In the genomic region with DNA sequence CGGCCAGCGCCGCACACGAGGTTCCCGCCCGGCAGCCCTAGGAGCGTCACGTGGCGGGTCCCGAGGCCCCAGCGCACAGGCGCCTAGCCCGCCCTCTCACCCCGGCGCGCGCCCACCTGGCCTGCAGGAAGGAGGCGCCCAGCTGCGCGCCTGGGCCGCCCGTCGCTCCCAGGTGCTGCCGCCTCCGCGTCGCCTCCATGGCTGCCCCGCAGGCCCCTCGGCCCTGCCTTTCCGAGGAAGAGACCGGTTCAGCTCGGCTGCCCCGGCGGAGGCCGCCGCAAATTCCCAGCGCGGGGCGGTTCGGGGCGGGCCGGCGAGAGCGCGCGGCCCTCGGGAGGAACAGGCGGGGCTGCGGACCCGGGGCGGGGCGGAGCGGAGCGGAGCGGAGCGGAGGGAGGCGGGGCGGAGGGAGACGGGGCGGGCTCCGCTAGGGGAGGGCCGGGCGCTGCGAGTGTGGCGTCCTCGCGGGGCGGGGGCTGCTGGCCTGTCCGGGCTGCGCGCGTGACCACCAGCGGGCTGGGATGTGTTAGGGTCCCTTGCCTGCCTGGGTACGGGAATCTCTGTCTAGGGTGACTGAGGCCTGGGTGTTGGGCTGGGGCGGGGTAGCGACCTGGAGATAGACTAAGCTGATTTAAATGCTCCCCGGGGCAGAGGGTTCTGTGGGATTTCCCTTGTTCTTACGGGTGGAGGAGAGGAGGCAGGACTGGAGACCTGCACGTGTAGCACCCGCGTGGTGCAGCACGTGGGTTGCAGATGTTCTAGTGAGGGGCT, we compare ENCODE assay signal across 1 cellular context.
TF ChIP-seq lines count a peak whose summit lies in the region.

A gene (minus strand): TSS at position 343 of the 771 bp plus-strand sequence. CDS start 144 bp downstream, at position 199.

TF ChIP-seq in GM12878, 131 proteins besides CTCF, POLR2A, EP300 and RAD21 (continued from another document and continues in another):
- TF ChIP-seq CREB1 (IDR thresholded peaks at IDR 0.05; ENCODE audit: low read depth) (no peak), IRF4 (IDR thresholded peaks at IDR 0.05; ENCODE audit: low read depth, low read length) (no peak), KDM1A (IDR thresholded peaks at IDR 0.05; ENCODE audit: borderline replicate concordance) (no peak), NFXL1 (IDR thresholded peaks at IDR 0.05; ENCODE audit: borderline replicate concordance) (peak; percentile 83; the same call in 1 of the 2 replicates), ATF7 (IDR thresholded peaks at IDR 0.05; ENCODE audit: low read depth) (peak; percentile 50), GATAD2B (conservative IDR thresholded peaks at IDR 0.05; ENCODE audit: low read depth) (peak; percentile 95), LARP7 (IDR thresholded peaks at IDR 0.05) (peak; percentile 98), SMAD5 (IDR thresholded peaks at IDR 0.05; ENCODE audit: low read depth) (no peak), TARDBP (IDR thresholded peaks at IDR 0.05; ENCODE audit: borderline replicate concordance) (no peak), STAT1 (conservative IDR thresholded peaks at IDR 0.05) (no peak), WRNIP1 (IDR thresholded peaks at IDR 0.05; ENCODE audit: borderline replicate concordance, low read depth, low read length) (no peak), ASH2L (IDR thresholded peaks at IDR 0.05; ENCODE audit: borderline replicate concordance, low read depth) (no peak), SIN3A (IDR thresholded peaks at IDR 0.05; ENCODE audit: low read depth, low read length) (peak; percentile 77), EED (IDR thresholded peaks at IDR 0.05; ENCODE audit: low read depth) (no peak), FOS (IDR thresholded peaks at IDR 0.05; ENCODE audit: borderline replicate concordance, extremely low read depth, insufficient read length) (peak; percentile 30), NFYA (IDR thresholded peaks at IDR 0.05; ENCODE audit: borderline replicate concordance, low read depth, low read length) (no peak), SIX5 (IDR thresholded peaks at IDR 0.05; ENCODE audit: low read depth, low read length, severe bottlenecking) (no peak), SMC3 (IDR thresholded peaks at IDR 0.05; ENCODE audit: borderline replicate concordance, low read length) (no peak), CBFB (IDR thresholded peaks at IDR 0.05; ENCODE audit: low read depth) (no peak), MYC (IDR thresholded peaks at IDR 0.05; ENCODE audit: insufficient read depth, insufficient read length, insufficient replicate concordance, low read length, severe bottlenecking) (peak; percentile 92), SRF (IDR thresholded peaks at IDR 0.05; ENCODE audit: low read depth in 2 of 2, low read length in 2 of 2) (no peak), ZNF384 (IDR thresholded peaks at IDR 0.05; ENCODE audit: borderline replicate concordance, low read depth, low read length) (no peak), MYB (IDR thresholded peaks at IDR 0.05; ENCODE audit: borderline replicate concordance, low read depth, low read length) (no peak), ZNF24 (IDR thresholded peaks at IDR 0.05) (peak; percentile 56; the same call in 1 of the 2 replicates)
- TF ChIP-seq, protein P1, sequence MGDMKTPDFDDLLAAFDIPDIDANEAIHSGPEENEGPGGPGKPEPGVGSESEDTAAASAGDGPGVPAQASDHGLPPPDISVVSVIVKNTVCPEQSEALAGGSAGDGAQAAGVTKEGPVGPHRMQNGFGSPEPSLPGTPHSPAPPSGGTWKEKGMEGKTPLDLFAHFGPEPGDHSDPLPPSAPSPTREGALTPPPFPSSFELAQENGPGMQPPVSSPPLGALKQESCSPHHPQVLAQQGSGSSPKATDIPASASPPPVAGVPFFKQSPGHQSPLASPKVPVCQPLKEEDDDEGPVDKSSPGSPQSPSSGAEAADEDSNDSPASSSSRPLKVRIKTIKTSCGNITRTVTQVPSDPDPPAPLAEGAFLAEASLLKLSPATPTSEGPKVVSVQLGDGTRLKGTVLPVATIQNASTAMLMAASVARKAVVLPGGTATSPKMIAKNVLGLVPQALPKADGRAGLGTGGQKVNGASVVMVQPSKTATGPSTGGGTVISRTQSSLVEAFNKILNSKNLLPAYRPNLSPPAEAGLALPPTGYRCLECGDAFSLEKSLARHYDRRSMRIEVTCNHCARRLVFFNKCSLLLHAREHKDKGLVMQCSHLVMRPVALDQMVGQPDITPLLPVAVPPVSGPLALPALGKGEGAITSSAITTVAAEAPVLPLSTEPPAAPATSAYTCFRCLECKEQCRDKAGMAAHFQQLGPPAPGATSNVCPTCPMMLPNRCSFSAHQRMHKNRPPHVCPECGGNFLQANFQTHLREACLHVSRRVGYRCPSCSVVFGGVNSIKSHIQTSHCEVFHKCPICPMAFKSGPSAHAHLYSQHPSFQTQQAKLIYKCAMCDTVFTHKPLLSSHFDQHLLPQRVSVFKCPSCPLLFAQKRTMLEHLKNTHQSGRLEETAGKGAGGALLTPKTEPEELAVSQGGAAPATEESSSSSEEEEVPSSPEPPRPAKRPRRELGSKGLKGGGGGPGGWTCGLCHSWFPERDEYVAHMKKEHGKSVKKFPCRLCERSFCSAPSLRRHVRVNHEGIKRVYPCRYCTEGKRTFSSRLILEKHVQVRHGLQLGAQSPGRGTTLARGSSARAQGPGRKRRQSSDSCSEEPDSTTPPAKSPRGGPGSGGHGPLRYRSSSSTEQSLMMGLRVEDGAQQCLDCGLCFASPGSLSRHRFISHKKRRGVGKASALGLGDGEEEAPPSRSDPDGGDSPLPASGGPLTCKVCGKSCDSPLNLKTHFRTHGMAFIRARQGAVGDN (IDR thresholded peaks at IDR 0.05): peak; percentile 92
- TF ChIP-seq, protein P2, sequence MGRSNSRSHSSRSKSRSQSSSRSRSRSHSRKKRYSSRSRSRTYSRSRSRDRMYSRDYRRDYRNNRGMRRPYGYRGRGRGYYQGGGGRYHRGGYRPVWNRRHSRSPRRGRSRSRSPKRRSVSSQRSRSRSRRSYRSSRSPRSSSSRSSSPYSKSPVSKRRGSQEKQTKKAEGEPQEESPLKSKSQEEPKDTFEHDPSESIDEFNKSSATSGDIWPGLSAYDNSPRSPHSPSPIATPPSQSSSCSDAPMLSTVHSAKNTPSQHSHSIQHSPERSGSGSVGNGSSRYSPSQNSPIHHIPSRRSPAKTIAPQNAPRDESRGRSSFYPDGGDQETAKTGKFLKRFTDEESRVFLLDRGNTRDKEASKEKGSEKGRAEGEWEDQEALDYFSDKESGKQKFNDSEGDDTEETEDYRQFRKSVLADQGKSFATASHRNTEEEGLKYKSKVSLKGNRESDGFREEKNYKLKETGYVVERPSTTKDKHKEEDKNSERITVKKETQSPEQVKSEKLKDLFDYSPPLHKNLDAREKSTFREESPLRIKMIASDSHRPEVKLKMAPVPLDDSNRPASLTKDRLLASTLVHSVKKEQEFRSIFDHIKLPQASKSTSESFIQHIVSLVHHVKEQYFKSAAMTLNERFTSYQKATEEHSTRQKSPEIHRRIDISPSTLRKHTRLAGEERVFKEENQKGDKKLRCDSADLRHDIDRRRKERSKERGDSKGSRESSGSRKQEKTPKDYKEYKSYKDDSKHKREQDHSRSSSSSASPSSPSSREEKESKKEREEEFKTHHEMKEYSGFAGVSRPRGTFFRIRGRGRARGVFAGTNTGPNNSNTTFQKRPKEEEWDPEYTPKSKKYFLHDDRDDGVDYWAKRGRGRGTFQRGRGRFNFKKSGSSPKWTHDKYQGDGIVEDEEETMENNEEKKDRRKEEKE (IDR thresholded peaks at IDR 0.05): peak; percentile 62; the same call in 1 of the 2 replicates
- TF ChIP-seq, protein P3, sequence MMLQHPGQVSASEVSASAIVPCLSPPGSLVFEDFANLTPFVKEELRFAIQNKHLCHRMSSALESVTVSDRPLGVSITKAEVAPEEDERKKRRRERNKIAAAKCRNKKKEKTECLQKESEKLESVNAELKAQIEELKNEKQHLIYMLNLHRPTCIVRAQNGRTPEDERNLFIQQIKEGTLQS (IDR thresholded peaks at IDR 0.05; ENCODE audit: borderline replicate concordance, extremely low read depth, low read depth, low read length): peak; percentile 70; the same call in 1 of the 2 replicates
- TF ChIP-seq, protein P4, sequence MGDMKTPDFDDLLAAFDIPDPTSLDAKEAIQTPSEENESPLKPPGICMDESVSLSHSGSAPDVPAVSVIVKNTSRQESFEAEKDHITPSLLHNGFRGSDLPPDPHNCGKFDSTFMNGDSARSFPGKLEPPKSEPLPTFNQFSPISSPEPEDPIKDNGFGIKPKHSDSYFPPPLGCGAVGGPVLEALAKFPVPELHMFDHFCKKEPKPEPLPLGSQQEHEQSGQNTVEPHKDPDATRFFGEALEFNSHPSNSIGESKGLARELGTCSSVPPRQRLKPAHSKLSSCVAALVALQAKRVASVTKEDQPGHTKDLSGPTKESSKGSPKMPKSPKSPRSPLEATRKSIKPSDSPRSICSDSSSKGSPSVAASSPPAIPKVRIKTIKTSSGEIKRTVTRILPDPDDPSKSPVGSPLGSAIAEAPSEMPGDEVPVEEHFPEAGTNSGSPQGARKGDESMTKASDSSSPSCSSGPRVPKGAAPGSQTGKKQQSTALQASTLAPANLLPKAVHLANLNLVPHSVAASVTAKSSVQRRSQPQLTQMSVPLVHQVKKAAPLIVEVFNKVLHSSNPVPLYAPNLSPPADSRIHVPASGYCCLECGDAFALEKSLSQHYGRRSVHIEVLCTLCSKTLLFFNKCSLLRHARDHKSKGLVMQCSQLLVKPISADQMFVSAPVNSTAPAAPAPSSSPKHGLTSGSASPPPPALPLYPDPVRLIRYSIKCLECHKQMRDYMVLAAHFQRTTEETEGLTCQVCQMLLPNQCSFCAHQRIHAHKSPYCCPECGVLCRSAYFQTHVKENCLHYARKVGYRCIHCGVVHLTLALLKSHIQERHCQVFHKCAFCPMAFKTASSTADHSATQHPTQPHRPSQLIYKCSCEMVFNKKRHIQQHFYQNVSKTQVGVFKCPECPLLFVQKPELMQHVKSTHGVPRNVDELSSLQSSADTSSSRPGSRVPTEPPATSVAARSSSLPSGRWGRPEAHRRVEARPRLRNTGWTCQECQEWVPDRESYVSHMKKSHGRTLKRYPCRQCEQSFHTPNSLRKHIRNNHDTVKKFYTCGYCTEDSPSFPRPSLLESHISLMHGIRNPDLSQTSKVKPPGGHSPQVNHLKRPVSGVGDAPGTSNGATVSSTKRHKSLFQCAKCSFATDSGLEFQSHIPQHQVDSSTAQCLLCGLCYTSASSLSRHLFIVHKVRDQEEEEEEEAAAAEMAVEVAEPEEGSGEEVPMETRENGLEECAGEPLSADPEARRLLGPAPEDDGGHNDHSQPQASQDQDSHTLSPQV (IDR thresholded peaks at IDR 0.05): no peak
- TF ChIP-seq, protein P5, sequence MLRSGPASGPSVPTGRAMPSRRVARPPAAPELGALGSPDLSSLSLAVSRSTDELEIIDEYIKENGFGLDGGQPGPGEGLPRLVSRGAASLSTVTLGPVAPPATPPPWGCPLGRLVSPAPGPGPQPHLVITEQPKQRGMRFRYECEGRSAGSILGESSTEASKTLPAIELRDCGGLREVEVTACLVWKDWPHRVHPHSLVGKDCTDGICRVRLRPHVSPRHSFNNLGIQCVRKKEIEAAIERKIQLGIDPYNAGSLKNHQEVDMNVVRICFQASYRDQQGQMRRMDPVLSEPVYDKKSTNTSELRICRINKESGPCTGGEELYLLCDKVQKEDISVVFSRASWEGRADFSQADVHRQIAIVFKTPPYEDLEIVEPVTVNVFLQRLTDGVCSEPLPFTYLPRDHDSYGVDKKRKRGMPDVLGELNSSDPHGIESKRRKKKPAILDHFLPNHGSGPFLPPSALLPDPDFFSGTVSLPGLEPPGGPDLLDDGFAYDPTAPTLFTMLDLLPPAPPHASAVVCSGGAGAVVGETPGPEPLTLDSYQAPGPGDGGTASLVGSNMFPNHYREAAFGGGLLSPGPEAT (IDR thresholded peaks at IDR 0.05; ENCODE audit: low read depth): peak; percentile 25; the same call in 1 of the 2 replicates
- TF ChIP-seq, protein P6, sequence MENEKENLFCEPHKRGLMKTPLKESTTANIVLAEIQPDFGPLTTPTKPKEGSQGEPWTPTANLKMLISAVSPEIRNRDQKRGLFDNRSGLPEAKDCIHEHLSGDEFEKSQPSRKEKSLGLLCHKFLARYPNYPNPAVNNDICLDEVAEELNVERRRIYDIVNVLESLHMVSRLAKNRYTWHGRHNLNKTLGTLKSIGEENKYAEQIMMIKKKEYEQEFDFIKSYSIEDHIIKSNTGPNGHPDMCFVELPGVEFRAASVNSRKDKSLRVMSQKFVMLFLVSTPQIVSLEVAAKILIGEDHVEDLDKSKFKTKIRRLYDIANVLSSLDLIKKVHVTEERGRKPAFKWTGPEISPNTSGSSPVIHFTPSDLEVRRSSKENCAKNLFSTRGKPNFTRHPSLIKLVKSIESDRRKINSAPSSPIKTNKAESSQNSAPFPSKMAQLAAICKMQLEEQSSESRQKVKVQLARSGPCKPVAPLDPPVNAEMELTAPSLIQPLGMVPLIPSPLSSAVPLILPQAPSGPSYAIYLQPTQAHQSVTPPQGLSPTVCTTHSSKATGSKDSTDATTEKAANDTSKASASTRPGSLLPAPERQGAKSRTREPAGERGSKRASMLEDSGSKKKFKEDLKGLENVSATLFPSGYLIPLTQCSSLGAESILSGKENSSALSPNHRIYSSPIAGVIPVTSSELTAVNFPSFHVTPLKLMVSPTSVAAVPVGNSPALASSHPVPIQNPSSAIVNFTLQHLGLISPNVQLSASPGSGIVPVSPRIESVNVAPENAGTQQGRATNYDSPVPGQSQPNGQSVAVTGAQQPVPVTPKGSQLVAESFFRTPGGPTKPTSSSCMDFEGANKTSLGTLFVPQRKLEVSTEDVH (IDR thresholded peaks at IDR 0.05; ENCODE audit: low read depth, partially characterized antibody): no peak
- TF ChIP-seq, protein P7, sequence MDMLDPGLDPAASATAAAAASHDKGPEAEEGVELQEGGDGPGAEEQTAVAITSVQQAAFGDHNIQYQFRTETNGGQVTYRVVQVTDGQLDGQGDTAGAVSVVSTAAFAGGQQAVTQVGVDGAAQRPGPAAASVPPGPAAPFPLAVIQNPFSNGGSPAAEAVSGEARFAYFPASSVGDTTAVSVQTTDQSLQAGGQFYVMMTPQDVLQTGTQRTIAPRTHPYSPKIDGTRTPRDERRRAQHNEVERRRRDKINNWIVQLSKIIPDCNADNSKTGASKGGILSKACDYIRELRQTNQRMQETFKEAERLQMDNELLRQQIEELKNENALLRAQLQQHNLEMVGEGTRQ (IDR thresholded peaks at IDR 0.05; ENCODE audit: borderline replicate concordance, low read depth, low read length): peak; percentile 87
- TF ChIP-seq, protein P8, sequence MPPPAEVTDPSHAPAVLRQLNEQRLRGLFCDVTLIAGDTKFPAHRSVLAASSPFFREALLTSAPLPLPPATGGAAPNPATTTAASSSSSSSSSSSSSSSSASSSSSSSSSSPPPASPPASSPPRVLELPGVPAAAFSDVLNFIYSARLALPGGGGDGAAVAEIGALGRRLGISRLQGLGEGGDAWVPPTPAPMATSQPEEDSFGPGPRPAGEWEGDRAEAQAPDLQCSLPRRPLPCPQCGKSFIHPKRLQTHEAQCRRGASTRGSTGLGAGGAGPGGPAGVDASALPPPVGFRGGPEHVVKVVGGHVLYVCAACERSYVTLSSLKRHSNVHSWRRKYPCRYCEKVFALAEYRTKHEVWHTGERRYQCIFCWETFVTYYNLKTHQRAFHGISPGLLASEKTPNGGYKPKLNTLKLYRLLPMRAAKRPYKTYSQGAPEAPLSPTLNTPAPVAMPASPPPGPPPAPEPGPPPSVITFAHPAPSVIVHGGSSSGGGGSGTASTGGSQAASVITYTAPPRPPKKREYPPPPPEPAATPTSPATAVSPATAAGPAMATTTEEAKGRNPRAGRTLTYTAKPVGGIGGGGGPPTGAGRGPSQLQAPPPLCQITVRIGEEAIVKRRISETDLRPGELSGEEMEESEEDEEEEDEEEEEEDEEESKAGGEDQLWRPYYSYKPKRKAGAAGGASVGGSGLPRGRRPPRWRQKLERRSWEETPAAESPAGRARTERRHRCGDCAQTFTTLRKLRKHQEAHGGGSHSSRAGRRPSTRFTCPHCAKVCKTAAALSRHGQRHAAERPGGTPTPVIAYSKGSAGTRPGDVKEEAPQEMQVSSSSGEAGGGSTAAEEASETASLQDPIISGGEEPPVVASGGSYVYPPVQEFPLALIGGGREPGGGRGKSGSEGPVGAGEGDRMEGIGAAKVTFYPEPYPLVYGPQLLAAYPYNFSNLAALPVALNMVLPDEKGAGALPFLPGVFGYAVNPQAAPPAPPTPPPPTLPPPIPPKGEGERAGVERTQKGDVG (CRISPR knock-in tag; IDR thresholded peaks at IDR 0.05): no peak
